ENCODE assay signal across 12 cellular contexts in genomic region chr2:69827796-69828540, GRCh38. TPM values are rescaled to one million over a fixed set of nuclear protein-coding genes. Genes with fewer than 3 reads are reported as not detected.
DNase-seq lines count a peak whose midpoint lies in the region; ATAC-seq and TF ChIP-seq lines count a peak whose summit lies in the region.
"Had no signal": no experiment of that assay in that cellular context is flagged by ENCODE, and none has a peak within 500 bp of the region (broad histone marks: within the 10 kb centered on the region; RNA-seq: fewer than 3 reads in every experiment).

No MANE protein-coding gene starts in this region.

- peak overlapping the region; percentile 82 for H3K4me3 Mint-ChIP-seq in T-helper 1 cell treated with Interleukin-12 subunit alpha and Interleukin-12 subunit beta and Interleukin-4 antibody, amounts not matched to agents 30 μg/mL and 1 μg/mL, for 36 hours
- H3K4me3 Mint-ChIP-seq in osteocyte (ENCODE audit: unreplicated experiment): peak overlapping the region; percentile 93

- H3K36me3 ChIP-seq in endocrine pancreas (ENCODE audit: control insufficient read depth, insufficient read depth, low read length): no peaks in the 10 kb centered on the region

- H3K4me1 ChIP-seq in endocrine pancreas (ENCODE audit: control insufficient read depth, insufficient read depth, low read length): peaks cover 3% of the 10 kb centered on the region

- DNase-seq in T-helper 1 cell (no peak), RPMI7951 (ENCODE audit: low read depth) (peak; percentile 3), osteocyte (ENCODE audit: extremely low spot score, unreplicated experiment) (no peak), AG08395 (ENCODE audit: low spot score) (no peak), NCI-H82 treated with DMSO at 0.1 percent for 48 hours (lab: John Stamatoyannopoulos, UW; ENCODE audit: unreplicated experiment) (no peak)
- DNase-seq: amniotic stem cell, foreskin melanocyte, NCI-H510A had no signal

- no peaks in the 10 kb centered on the region for H3K9me3 ChIP-seq in endocrine pancreas (ENCODE audit: control insufficient read depth, low read length)
- H3K9me3 ChIP-seq: tibial artery had no signal

- H3K4me3 ChIP-seq in endocrine pancreas (ENCODE audit: control insufficient read depth, insufficient read depth, low read length): peak overlapping the region; percentile 75

- no peaks in the 10 kb centered on the region for H3K27me3 ChIP-seq in endocrine pancreas (ENCODE audit: control insufficient read depth, insufficient read depth, low read length)
- H3K27me3 ChIP-seq: tibial artery had no signal

- peaks cover 36% of the 10 kb centered on the region for H3K4me1 Mint-ChIP-seq in T-helper 1 cell treated with Interleukin-12 subunit alpha and Interleukin-12 subunit beta and Interleukin-4 antibody, amounts not matched to agents 30 μg/mL and 1 μg/mL, for 36 hours (ENCODE audit: low read depth)
- peaks cover 23% of the 10 kb centered on the region for H3K4me1 Mint-ChIP-seq in osteocyte (ENCODE audit: unreplicated experiment)

- H3K9me3 Mint-ChIP-seq in T-helper 1 cell treated with Interleukin-12 subunit alpha and Interleukin-12 subunit beta and Interleukin-4 antibody, amounts not matched to agents 30 μg/mL and 1 μg/mL, for 36 hours: no peaks in the 10 kb centered on the region
- H3K9me3 Mint-ChIP-seq in osteocyte (ENCODE audit: unreplicated experiment): no peaks in the 10 kb centered on the region

- H3K9ac ChIP-seq in endocrine pancreas (ENCODE audit: control insufficient read depth, insufficient read depth, low read length): no peak overlapping the region

- no peaks in the 10 kb centered on the region for H3K27me3 Mint-ChIP-seq in T-helper 1 cell treated with Interleukin-12 subunit alpha and Interleukin-12 subunit beta and Interleukin-4 antibody, amounts not matched to agents 30 μg/mL and 1 μg/mL, for 36 hours (ENCODE audit: low read depth)
- no peaks in the 10 kb centered on the region for H3K27me3 Mint-ChIP-seq in osteocyte (ENCODE audit: unreplicated experiment)

- no peak for TF ChIP-seq CTCF in osteocyte (IDR thresholded peaks at IDR 0.05)

- H3K27ac Mint-ChIP-seq in T-helper 1 cell treated with Interleukin-12 subunit alpha and Interleukin-12 subunit beta and Interleukin-4 antibody, amounts not matched to agents 30 μg/mL and 1 μg/mL, for 36 hours: peak overlapping the region; percentile 94
- H3K27ac Mint-ChIP-seq in osteocyte (ENCODE audit: unreplicated experiment): peak overlapping the region; percentile 98

- peaks cover 12% of the 10 kb centered on the region for H3K36me3 Mint-ChIP-seq in T-helper 1 cell treated with Interleukin-12 subunit alpha and Interleukin-12 subunit beta and Interleukin-4 antibody, amounts not matched to agents 30 μg/mL and 1 μg/mL, for 36 hours (ENCODE audit: low read depth)
- H3K36me3 Mint-ChIP-seq in osteocyte (ENCODE audit: unreplicated experiment): no peaks in the 10 kb centered on the region

- ATAC-seq in GM18498 (IDR thresholded peaks at IDR 0.05; ENCODE audit: unreplicated experiment): no peak

RNA-seq across cellular contexts. Expression of gene GMCL1, which starts 1.5 kb away (rescaled TPM):
- total RNA-seq in RPMI7951 (2014; rRNA removed; shearing (Covaris generic)): 9.3 and 11.3 TPM in 2 replicates
- total RNA-seq in osteocyte: 14.1 and 16.1 TPM in 2 replicates
